Comparison of ENCODE assay signal across 7 cellular contexts in the genomic region with DNA sequence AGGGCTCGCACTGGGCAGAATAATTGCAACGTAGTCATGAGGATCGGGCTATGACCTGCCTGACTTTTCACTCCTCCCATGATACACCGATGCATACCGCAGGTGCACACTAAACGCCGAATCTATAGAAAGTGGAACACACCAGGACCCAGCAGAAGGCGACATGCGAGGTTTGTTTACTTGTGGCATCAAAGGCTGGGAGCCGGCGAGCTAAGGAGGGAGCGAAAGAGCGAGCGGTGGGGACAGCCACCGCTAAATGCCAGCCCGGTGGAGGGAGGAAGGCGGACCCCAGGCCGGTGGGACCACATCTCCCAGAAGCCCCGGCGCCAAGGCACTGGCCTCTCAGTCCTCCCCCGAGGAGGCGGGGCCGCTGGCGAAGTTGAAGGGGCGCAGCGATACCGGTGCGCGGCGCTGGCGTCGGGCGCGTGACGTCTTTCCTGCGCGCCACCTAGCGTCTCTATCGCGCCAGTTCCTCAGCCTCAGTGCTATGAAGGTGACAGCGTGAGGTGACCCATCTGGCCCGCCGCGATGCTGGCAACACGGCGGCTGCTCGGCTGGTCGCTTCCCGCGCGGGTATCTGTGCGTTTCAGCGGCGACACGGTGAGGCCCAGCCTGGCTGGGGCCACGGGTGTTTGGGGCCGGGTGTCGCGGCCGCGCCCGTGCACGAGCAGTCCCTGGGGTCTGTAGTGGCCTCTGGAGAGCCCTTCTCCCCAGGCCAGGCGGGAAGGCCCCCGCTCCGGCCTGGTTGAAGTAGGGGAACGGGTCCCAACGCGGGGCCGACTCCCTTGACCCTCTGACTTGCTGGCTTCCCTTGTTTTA.
DNase-seq lines count a peak whose midpoint lies in the region; ATAC-seq and TF ChIP-seq lines count a peak whose summit lies in the region.

A gene (plus strand): TSS at position 460 of the 819 bp plus-strand sequence. CDS start 69 bp downstream, at position 529.

- TF ChIP-seq CTCF in astrocyte of the cerebellum (IDR thresholded peaks at IDR 0.05; ENCODE audit: low read depth, low read length, missing control alignments) (peak; percentile 44), retinal pigment epithelial cell (conservative IDR thresholded peaks at IDR 0.05; ENCODE audit: low read depth, low read length) (peak; percentile 36)

- ATAC-seq in GM18502 (IDR thresholded peaks at IDR 0.05; ENCODE audit: poor library complexity, unreplicated experiment), result peak; percentile 94
- ATAC-seq in HG02970 (IDR thresholded peaks at IDR 0.05; ENCODE audit: low FRiP score, unreplicated experiment), result peak; percentile 94

- in situ Hi-C loops in astrocyte of the cerebellum (cut with HindIII; ENCODE audit: low sequenced_read_pairs), result no loop called here

- H3K4me3 ChIP-seq in astrocyte of the cerebellum (ENCODE audit: low read depth, low read length), result peak within 1 kb of the TSS; percentile 72
- H3K4me3 ChIP-seq in retinal pigment epithelial cell (ENCODE audit: low read length), result peak within 1 kb of the TSS; percentile 90

- DNase-seq in NCI-H2029 (lab: John Stamatoyannopoulos, UW) (peak; percentile 96), T-helper 22 cell (ENCODE audit: low read depth) (peak; percentile 93), astrocyte of the cerebellum (ENCODE audit: low read depth) (peak; percentile 74), hepatic stellate cell (ENCODE audit: low spot score) (peak; percentile 91), retinal pigment epithelial cell (ENCODE audit: low read depth) (peak; percentile 71)

Comparison
In these comparisons a context has a peak if more than half of its experiments do, and no peak if none do; other contexts are left out.
1. Peak in every context shown above with its lines: DNase-seq, ATAC-seq and H3K4me3 ChIP-seq.